10 cellular contexts compared by ENCODE assay signal in genomic region chr7:102834999-102835398, GRCh38.
DNase-seq lines count a peak whose midpoint lies in the region; ATAC-seq and TF ChIP-seq lines count a peak whose summit lies in the region.
"Had no signal": no experiment of that assay in that cellular context is flagged by ENCODE, and none has a peak within 500 bp of the region (broad histone marks: within the 10 kb centered on the region; RNA-seq: fewer than 3 reads in every experiment).

No MANE protein-coding gene starts in this region.

- no peak overlapping the region for H4K8ac ChIP-seq in mesenchymal stem cell (ENCODE audit: low read length)

- H2BK12ac ChIP-seq in mesenchymal stem cell (ENCODE audit: low read length in 2 of 2), result no peak overlapping the region

- H3K23ac ChIP-seq in mesenchymal stem cell (ENCODE audit: low read length in 2 of 2), result no peak overlapping the region

- no peaks in the 10 kb centered on the region for H3K27me3 Mint-ChIP-seq in endothelial cell (ENCODE audit: unreplicated experiment)
- H3K27me3 Mint-ChIP-seq: naive B cell had no signal

- no peak overlapping the region for H2BK15ac ChIP-seq in mesenchymal stem cell (ENCODE audit: low read depth, poor library complexity, severe bottlenecking)

- peaks cover 37% of the 10 kb centered on the region for H3F3A ChIP-seq in SK-N-SH (replicated peaks; ENCODE audit: insufficient read depth)

- H2BK5ac ChIP-seq in mesenchymal stem cell (ENCODE audit: low read depth, low read length, poor library complexity, severe bottlenecking), result no peak overlapping the region

- H3K9me3 ChIP-seq in SK-N-SH, result no peaks in the 10 kb centered on the region
- H3K9me3 ChIP-seq in mesenchymal stem cell (ENCODE audit: control insufficient read depth, low read length), result no peaks in the 10 kb centered on the region

- no peak overlapping the region for H2BK120ac ChIP-seq in mesenchymal stem cell (ENCODE audit: low read depth, low read length)

- CTCF ChIA-PET in SK-N-SH (lab: Yijun Ruan, JAX), result no interaction called here

- H3K18ac ChIP-seq in mesenchymal stem cell (ENCODE audit: low read depth in 1 of 2, low read length in 2 of 2), result no peak overlapping the region

- no peak overlapping the region for H4K91ac ChIP-seq in mesenchymal stem cell (ENCODE audit: low read length)

- H3K27me3 ChIP-seq in SK-N-SH (ENCODE audit: insufficient read depth) (no peaks in the 10 kb centered on the region), mesenchymal stem cell (ENCODE audit: control insufficient read depth in 1 of 2, insufficient read depth in 1 of 2, low read length in 2 of 2) (no peaks in the 10 kb centered on the region)

- H2AK5ac ChIP-seq in mesenchymal stem cell (ENCODE audit: low read length, severe bottlenecking), result peak overlapping the region; percentile 84

- 11% methylated on average over 1 of the region's 1 CpG for WGBS in SK-N-SH (ENCODE audit: low lambda C conversion rate)
- WGBS in mesenchymal stem cell, result 0% methylated on average over 1 of the region's 1 CpG

- H2AFZ ChIP-seq in SK-N-SH (ENCODE audit: low read depth) (no peak overlapping the region), mesenchymal stem cell (ENCODE audit: low read depth, low read length) (no peak overlapping the region)

- H3K27ac ChIP-seq in SK-N-SH (ENCODE audit: low read depth in 2 of 2, low read length in 1 of 2) (peak overlapping the region; percentile 68 to 96; a peak in 3 of 4 replicates), mesenchymal stem cell (ENCODE audit: low read length, poor library complexity, severe bottlenecking) (peak overlapping the region; percentile 98)

- H3K14ac ChIP-seq in mesenchymal stem cell (ENCODE audit: low read length in 2 of 2), result no peak overlapping the region

- H3K27ac Mint-ChIP-seq in endothelial cell (ENCODE audit: unreplicated experiment), result no peak overlapping the region
- H3K27ac Mint-ChIP-seq: naive B cell; T-helper 1 cell treated with Interleukin-12 subunit alpha and Interleukin-12 subunit beta and Interleukin-4 antibody, amounts not matched to agents 30 μg/mL and 1 μg/mL, for 36 hours had no signal

- TF ChIP-seq EP300 in SK-N-SH (IDR thresholded peaks at IDR 0.05; ENCODE audit: borderline replicate concordance in 1 of 2, low read depth in 1 of 2, low read length in 1 of 2), result peak; percentile 88 to 100

- H3K9me2 ChIP-seq in SK-N-SH, result no peaks in the 10 kb centered on the region

- H3K36me3 ChIP-seq in SK-N-SH (replicated peaks in 1 of 2; ENCODE audit: control insufficient read depth in 1 of 2, insufficient read depth in 2 of 2, low read length in 1 of 2), result no peaks in the 10 kb centered on the region
- no peaks in the 10 kb centered on the region for H3K36me3 ChIP-seq in mesenchymal stem cell (ENCODE audit: control insufficient read depth in 1 of 2, insufficient read depth in 2 of 2, low read depth in 1 of 2, low read length in 2 of 2)

- no peaks in the 10 kb centered on the region for H3K79me2 ChIP-seq in SK-N-SH (ENCODE audit: insufficient read depth)

- H3K36me3 Mint-ChIP-seq in endothelial cell (ENCODE audit: low read depth, unreplicated experiment), result no peaks in the 10 kb centered on the region

- TF ChIP-seq CTCF in SK-N-SH (IDR thresholded peaks at IDR 0.05) (no peak), endothelial cell (IDR thresholded peaks at IDR 0.05; ENCODE audit: unreplicated experiment) (no peak)

- no peak for DNase-seq in SK-N-SH
- DNase-seq in mesenchymal stem cell, result peak; percentile 93
- no peak for DNase-seq in hippocampal formation (lab: John Stamatoyannopoulos, UW)
- DNase-seq in D341Med (ENCODE audit: low spot score), result no peak
- DNase-seq in endothelial cell (ENCODE audit: low spot score), result no peak
- no peak for DNase-seq in germinal center (ENCODE audit: low spot score)
- DNase-seq: naive B cell had no signal

- POLR2A ChIA-PET in SK-N-SH (lab: Yijun Ruan, JAX), result no interaction called here

- peaks cover 4% of the 10 kb centered on the region for H3K79me1 ChIP-seq in mesenchymal stem cell (replicated peaks; ENCODE audit: low read length, poor library complexity, severe bottlenecking)

- no peak for TF ChIP-seq RAD21 in SK-N-SH (IDR thresholded peaks at IDR 0.05; ENCODE audit: low read length)

- no peaks in the 10 kb centered on the region for H4K20me1 ChIP-seq in SK-N-SH (ENCODE audit: insufficient read depth)

- H3K4ac ChIP-seq in mesenchymal stem cell (ENCODE audit: low read depth in 1 of 2, low read length in 2 of 2), result no peak overlapping the region

- peak; percentile 95 for ATAC-seq in GM18870 (IDR thresholded peaks at IDR 0.05; ENCODE audit: unreplicated experiment)
- peak; percentile 88 for ATAC-seq in HG02798 (IDR thresholded peaks at IDR 0.05; ENCODE audit: poor library complexity, unreplicated experiment)

- no peak overlapping the region for H3K4me3 Mint-ChIP-seq in endothelial cell (ENCODE audit: unreplicated experiment)
- H3K4me3 Mint-ChIP-seq: naive B cell; T-helper 1 cell treated with Interleukin-12 subunit alpha and Interleukin-12 subunit beta and Interleukin-4 antibody, amounts not matched to agents 30 μg/mL and 1 μg/mL, for 36 hours had no signal

- no peaks in the 10 kb centered on the region for H3K9me3 Mint-ChIP-seq in endothelial cell (ENCODE audit: unreplicated experiment)
- H3K9me3 Mint-ChIP-seq: naive B cell; T-helper 1 cell treated with Interleukin-12 subunit alpha and Interleukin-12 subunit beta and Interleukin-4 antibody, amounts not matched to agents 30 μg/mL and 1 μg/mL, for 36 hours had no signal

- peak overlapping the region; percentile 36; the same call in 1 of the 2 replicates for H3K4me2 ChIP-seq in SK-N-SH
- no peak overlapping the region for H3K4me2 ChIP-seq in mesenchymal stem cell (ENCODE audit: low read length, poor library complexity, severe bottlenecking)

- H3K9ac ChIP-seq in SK-N-SH, result peak overlapping the region; percentile 42; the same call in 1 of the 2 replicates
- peak overlapping the region; percentile 44 for H3K9ac ChIP-seq in mesenchymal stem cell (ENCODE audit: low read length)

- H3K4me1 ChIP-seq in SK-N-SH (ENCODE audit: control insufficient read depth in 1 of 2, insufficient read depth in 2 of 2, low read depth in 1 of 2, low read length in 1 of 2) (peaks cover 15 to 39% of the 10 kb centered on the region in 2 experiments), mesenchymal stem cell (ENCODE audit: control insufficient read depth, insufficient read depth, low read depth, low read length) (peaks cover 9% of the 10 kb centered on the region)

- no peaks in the 10 kb centered on the region for H3K4me1 Mint-ChIP-seq in endothelial cell (ENCODE audit: unreplicated experiment)
- H3K4me1 Mint-ChIP-seq: naive B cell had no signal

- H3K4me3 ChIP-seq in SK-N-SH (ENCODE audit: low read depth in 2 of 2, low read length in 1 of 2), result no peak overlapping the region
- no peak overlapping the region for H3K4me3 ChIP-seq in mesenchymal stem cell (ENCODE audit: insufficient read depth in 1 of 2, low read depth in 1 of 2, low read length in 2 of 2)

TF ChIP-seq in SK-N-SH, 30 proteins besides CTCF, POLR2A, EP300 and RAD21 (continues in another document):
- TF ChIP-seq RXRA (IDR thresholded peaks at IDR 0.05; ENCODE audit: borderline replicate concordance, low read depth) (peak; percentile 93), POLR2AphosphoS5 (IDR thresholded peaks at IDR 0.05; ENCODE audit: low read depth, low read length) (peak; percentile 97), FOSL2 (IDR thresholded peaks at IDR 0.05; ENCODE audit: borderline replicate concordance, low read depth) (peak; percentile 100), MXI1 (IDR thresholded peaks at IDR 0.05; ENCODE audit: low read depth, low read length) (no peak), SMC3 (IDR thresholded peaks at IDR 0.05; ENCODE audit: low read depth, low read length) (no peak)
- TF ChIP-seq, protein P1, sequence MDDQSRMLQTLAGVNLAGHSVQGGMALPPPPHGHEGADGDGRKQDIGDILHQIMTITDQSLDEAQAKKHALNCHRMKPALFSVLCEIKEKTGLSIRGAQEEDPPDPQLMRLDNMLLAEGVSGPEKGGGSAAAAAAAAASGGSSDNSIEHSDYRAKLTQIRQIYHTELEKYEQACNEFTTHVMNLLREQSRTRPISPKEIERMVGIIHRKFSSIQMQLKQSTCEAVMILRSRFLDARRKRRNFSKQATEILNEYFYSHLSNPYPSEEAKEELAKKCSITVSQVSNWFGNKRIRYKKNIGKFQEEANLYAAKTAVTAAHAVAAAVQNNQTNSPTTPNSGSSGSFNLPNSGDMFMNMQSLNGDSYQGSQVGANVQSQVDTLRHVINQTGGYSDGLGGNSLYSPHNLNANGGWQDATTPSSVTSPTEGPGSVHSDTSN (IDR thresholded peaks at IDR 0.05), result peak; percentile 99
- TF ChIP-seq, protein P2, sequence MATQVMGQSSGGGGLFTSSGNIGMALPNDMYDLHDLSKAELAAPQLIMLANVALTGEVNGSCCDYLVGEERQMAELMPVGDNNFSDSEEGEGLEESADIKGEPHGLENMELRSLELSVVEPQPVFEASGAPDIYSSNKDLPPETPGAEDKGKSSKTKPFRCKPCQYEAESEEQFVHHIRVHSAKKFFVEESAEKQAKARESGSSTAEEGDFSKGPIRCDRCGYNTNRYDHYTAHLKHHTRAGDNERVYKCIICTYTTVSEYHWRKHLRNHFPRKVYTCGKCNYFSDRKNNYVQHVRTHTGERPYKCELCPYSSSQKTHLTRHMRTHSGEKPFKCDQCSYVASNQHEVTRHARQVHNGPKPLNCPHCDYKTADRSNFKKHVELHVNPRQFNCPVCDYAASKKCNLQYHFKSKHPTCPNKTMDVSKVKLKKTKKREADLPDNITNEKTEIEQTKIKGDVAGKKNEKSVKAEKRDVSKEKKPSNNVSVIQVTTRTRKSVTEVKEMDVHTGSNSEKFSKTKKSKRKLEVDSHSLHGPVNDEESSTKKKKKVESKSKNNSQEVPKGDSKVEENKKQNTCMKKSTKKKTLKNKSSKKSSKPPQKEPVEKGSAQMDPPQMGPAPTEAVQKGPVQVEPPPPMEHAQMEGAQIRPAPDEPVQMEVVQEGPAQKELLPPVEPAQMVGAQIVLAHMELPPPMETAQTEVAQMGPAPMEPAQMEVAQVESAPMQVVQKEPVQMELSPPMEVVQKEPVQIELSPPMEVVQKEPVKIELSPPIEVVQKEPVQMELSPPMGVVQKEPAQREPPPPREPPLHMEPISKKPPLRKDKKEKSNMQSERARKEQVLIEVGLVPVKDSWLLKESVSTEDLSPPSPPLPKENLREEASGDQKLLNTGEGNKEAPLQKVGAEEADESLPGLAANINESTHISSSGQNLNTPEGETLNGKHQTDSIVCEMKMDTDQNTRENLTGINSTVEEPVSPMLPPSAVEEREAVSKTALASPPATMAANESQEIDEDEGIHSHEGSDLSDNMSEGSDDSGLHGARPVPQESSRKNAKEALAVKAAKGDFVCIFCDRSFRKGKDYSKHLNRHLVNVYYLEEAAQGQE (IDR thresholded peaks at IDR 0.05; ENCODE audit: low read depth, low read length), result no peak
- TF ChIP-seq, protein P3, sequence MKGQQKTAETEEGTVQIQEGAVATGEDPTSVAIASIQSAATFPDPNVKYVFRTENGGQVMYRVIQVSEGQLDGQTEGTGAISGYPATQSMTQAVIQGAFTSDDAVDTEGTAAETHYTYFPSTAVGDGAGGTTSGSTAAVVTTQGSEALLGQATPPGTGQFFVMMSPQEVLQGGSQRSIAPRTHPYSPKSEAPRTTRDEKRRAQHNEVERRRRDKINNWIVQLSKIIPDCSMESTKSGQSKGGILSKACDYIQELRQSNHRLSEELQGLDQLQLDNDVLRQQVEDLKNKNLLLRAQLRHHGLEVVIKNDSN (IDR thresholded peaks at IDR 0.05; ENCODE audit: borderline replicate concordance, low read depth), result no peak; the same call in 1 of the 2 replicates
